In genomic region chr2:20179755-20180594, GRCh38 we compare ENCODE assay signal across 12 cellular contexts. TPM values are rescaled to one million over a fixed set of nuclear protein-coding genes. Genes with fewer than 3 reads are reported as not detected.
DNase-seq lines count a peak whose midpoint lies in the region; ATAC-seq and TF ChIP-seq lines count a peak whose summit lies in the region.
"Had no signal": no experiment of that assay in that cellular context is flagged by ENCODE, and none has a peak within 500 bp of the region (broad histone marks: within the 10 kb centered on the region; RNA-seq: fewer than 3 reads in every experiment).

No MANE protein-coding gene starts in this region.

- peaks cover 7% of the 10 kb centered on the region for H3K4me1 Mint-ChIP-seq in neural progenitor cell
- H3K4me1 Mint-ChIP-seq: activated naive CD4-positive, alpha-beta T cell treated with anti-CD3 and anti-CD28 coated beads, Interleukin-2, amount 50 U/mL, for 24 hours had no signal

- H3K27ac ChIP-seq in esophagus (ENCODE audit: low read depth in 2 of 2, low read length in 1 of 2) (peak overlapping the region; percentile 95 to 96), neural progenitor cell (no peak overlapping the region), psoas muscle (no peak overlapping the region)

- WGBS in esophagus, 2 donors: 50 to 58% methylated on average over 20 to 25 of the region's 25 CpGs
- WGBS in psoas muscle, 3 donors: 76 to 87% (median 84%) methylated on average over 20 to 25 of the region's 25 CpGs

- H3K36me3 Mint-ChIP-seq in neural progenitor cell: no peaks in the 10 kb centered on the region
- H3K36me3 Mint-ChIP-seq: activated naive CD4-positive, alpha-beta T cell treated with anti-CD3 and anti-CD28 coated beads, Interleukin-2, amount 50 U/mL, for 24 hours had no signal

- H3F3A ChIP-seq in neural progenitor cell (ENCODE audit: low read depth): no peaks in the 10 kb centered on the region

- no peak overlapping the region for H3K9ac ChIP-seq in neural progenitor cell

- H4K20me1 ChIP-seq in neural progenitor cell (ENCODE audit: low read depth): no peaks in the 10 kb centered on the region

- intact Hi-C loops in psoas muscle (cut with DNase I): no loop called here

- no peaks in the 10 kb centered on the region for H3K27me3 ChIP-seq in esophagus (ENCODE audit: control insufficient read depth in 1 of 2, insufficient read depth in 2 of 2, low read length in 2 of 2)
- no peaks in the 10 kb centered on the region for H3K27me3 ChIP-seq in neural progenitor cell
- no peaks in the 10 kb centered on the region for H3K27me3 ChIP-seq in psoas muscle (ENCODE audit: insufficient read depth in 3 of 3, low read length in 2 of 3)
- H3K27me3 ChIP-seq: tibial nerve had no signal

- H3K27me3 Mint-ChIP-seq in neural progenitor cell (ENCODE audit: insufficient read depth, low read depth): peaks cover 5% of the 10 kb centered on the region
- H3K27me3 Mint-ChIP-seq: activated naive CD4-positive, alpha-beta T cell treated with anti-CD3 and anti-CD28 coated beads, Interleukin-2, amount 50 U/mL, for 24 hours had no signal

- no peak overlapping the region for H3K4me3 Mint-ChIP-seq in neural progenitor cell
- H3K4me3 Mint-ChIP-seq: activated naive CD4-positive, alpha-beta T cell treated with anti-CD3 and anti-CD28 coated beads, Interleukin-2, amount 50 U/mL, for 24 hours; neural crest cell had no signal

- H3K36me3 ChIP-seq in esophagus (ENCODE audit: control insufficient read depth in 2 of 2, insufficient read depth in 2 of 2, low read length in 1 of 2): no peaks in the 10 kb centered on the region
- no peaks in the 10 kb centered on the region for H3K36me3 ChIP-seq in neural progenitor cell
- no peaks in the 10 kb centered on the region for H3K36me3 ChIP-seq in psoas muscle (ENCODE audit: insufficient read depth in 1 of 2, low read depth in 1 of 2)
- H3K36me3 ChIP-seq: tibial nerve had no signal

- TF ChIP-seq CTCF in neural progenitor cell (IDR thresholded peaks at IDR 0.05): no peak
- TF ChIP-seq CTCF in psoas muscle (IDR thresholded peaks at IDR 0.05): no peak

- no peak overlapping the region for H3K4me3 ChIP-seq in esophagus (ENCODE audit: low read depth in 1 of 2, low read length in 2 of 2)
- no peak overlapping the region for H3K4me3 ChIP-seq in neural progenitor cell
- no peak overlapping the region for H3K4me3 ChIP-seq in psoas muscle
- H3K4me3 ChIP-seq: tibial nerve had no signal

- H3K9me3 Mint-ChIP-seq in neural progenitor cell: no peaks in the 10 kb centered on the region
- H3K9me3 Mint-ChIP-seq: activated naive CD4-positive, alpha-beta T cell treated with anti-CD3 and anti-CD28 coated beads, Interleukin-2, amount 50 U/mL, for 24 hours; neural crest cell had no signal

- ATAC-seq in GM21526 (IDR thresholded peaks at IDR 0.05; ENCODE audit: low FRiP score, unreplicated experiment) (no peak), HG02763 (IDR thresholded peaks at IDR 0.05; ENCODE audit: unreplicated experiment) (no peak), psoas muscle (no peak)

- no peaks in the 10 kb centered on the region for H3K79me2 ChIP-seq in neural progenitor cell (ENCODE audit: low read depth)

- H3K4me2 ChIP-seq in neural progenitor cell: no peak overlapping the region

- H3K27ac Mint-ChIP-seq in neural progenitor cell: no peak overlapping the region
- H3K27ac Mint-ChIP-seq: activated naive CD4-positive, alpha-beta T cell treated with anti-CD3 and anti-CD28 coated beads, Interleukin-2, amount 50 U/mL, for 24 hours had no signal

- DNase-seq in DMS53 treated with DMSO at 0.1 percent for 48 hours (lab: John Stamatoyannopoulos, UW; ENCODE audit: unreplicated experiment) (peak; percentile 61), NCI-H526 (lab: John Stamatoyannopoulos, UW) (peak; percentile 47 to 78), neural progenitor cell (ENCODE audit: low spot score) (peak; percentile 78), psoas muscle (no peak), KG1 (lab: John Stamatoyannopoulos, UW) (no peak)
- DNase-seq: dermis blood vessel endothelial cell had no signal

- H2AFZ ChIP-seq in neural progenitor cell (replicated peaks): peak overlapping the region; percentile 42

- H3K9me3 ChIP-seq in esophagus (ENCODE audit: control insufficient read depth in 2 of 2, insufficient read depth in 1 of 2, low read depth in 1 of 2, low read length in 1 of 2) (no peaks in the 10 kb centered on the region), neural progenitor cell (ENCODE audit: low read depth) (no peaks in the 10 kb centered on the region), psoas muscle (no peaks in the 10 kb centered on the region)
- H3K9me3 ChIP-seq: tibial nerve had no signal

- H3K4me1 ChIP-seq in esophagus (ENCODE audit: control insufficient read depth in 2 of 2, insufficient read depth in 2 of 2, low read length in 1 of 2): peaks cover 6 to 32% of the 10 kb centered on the region in 2 donors
- peaks cover 5% of the 10 kb centered on the region for H3K4me1 ChIP-seq in neural progenitor cell
- no peaks in the 10 kb centered on the region for H3K4me1 ChIP-seq in psoas muscle
- H3K4me1 ChIP-seq: tibial nerve had no signal

RNA-seq across cellular contexts. Expression of gene SDC1, which starts 45.0 kb away (rescaled TPM):
- polyA plus RNA-seq in esophagus (100 to 1,000 TPM; 239 to 334 TPM), psoas muscle (under 1 TPM; 0.07 to 0.38 (median 0.10) TPM)
- total RNA-seq in neural progenitor cell (ENCODE audit: low replicate concordance) (27.5 and 54.0 TPM in 2 replicates), psoas muscle (under 1 TPM in 3 of 4 donors, not detected in 1; 0.09 to 0.38 (median 0.13) TPM)

Comparison
In these comparisons a context has a peak if more than half of its experiments do, and no peak if none do; other contexts are left out.
1. DNase-seq: peak in DMS53 treated with DMSO at 0.1 percent for 48 hours (single experiment), NCI-H526 (2 of 2) and neural progenitor cell (single experiment); none in psoas muscle (0 of 2) and KG1 (single experiment).
2. H3K27ac ChIP-seq: peak in esophagus (2 of 2); none in neural progenitor cell (single experiment) and psoas muscle (single experiment).
3. RNA of gene SDC1, which starts 45.0 kb away (total RNA-seq): 27.5 to 54.0 TPM in neural progenitor cell; 0.09 to 0.38 TPM in psoas muscle; every median in the first group is over 10 times any median in the second.